22 cellular contexts compared by ENCODE assay signal in genomic region chr11:36427876-36428275, GRCh38.
"Had no signal": no experiment of that assay in that cellular context is flagged by ENCODE, and none has a peak within 500 bp of the region (broad histone marks: within the 10 kb centered on the region; RNA-seq: fewer than 3 reads in every experiment).

No MANE protein-coding gene starts in this region.

- H3K4me1 ChIP-seq: ascending aorta, gastrocnemius medialis, prostate gland had no signal

- H3K4me3 ChIP-seq: adrenal gland, ascending aorta, coronary artery, esophagus muscularis mucosa, gastrocnemius medialis, lower lobe of right lung, ovary, prostate gland, transverse colon, vagina had no signal

- DNase-seq: activated B cell treated with CpG ODN at 0.5 μM for 24 hours; activated CD4-positive, alpha-beta T cell treated with anti-CD3 and anti-CD28 coated beads for 4 hours; activated CD4-positive, alpha-beta T cell treated with anti-CD3 and anti-CD28 coated beads, Interleukin-2, amount 50 U/mL, for 48 hours; activated CD8-positive, alpha-beta memory T cell treated with anti-CD3 and anti-CD28 coated beads, Interleukin-2, amount 50 U/mL, for 48 hours; activated naive CD4-positive, alpha-beta T cell; activated T-cell treated with anti-CD3 and anti-CD28 coated beads, Interleukin-2, amount 50 U/mL, for 4 hours; cerebellar nuclear complex; gastrocnemius medialis; kidney; lower lobe of right lung; naive thymus-derived CD4-positive, alpha-beta T cell; stimulated activated CD4-positive, alpha-beta T cell treated with anti-CD3 and anti-CD28 coated beads, Interleukin-12 subunit alpha, Interleukin-12 subunit beta, amount 100 ng/mL, for 4 hours; stimulated activated naive CD8-positive, alpha-beta T cell treated with anti-CD3 and anti-CD28 coated beads, Interleukin-15, amount 100 ng/mL, for 72 hours; T-helper 9 cell; transverse colon had no signal

- H3K9me3 ChIP-seq: adrenal gland, ascending aorta, esophagus muscularis mucosa, gastrocnemius medialis, lower lobe of right lung, ovary, prostate gland, transverse colon, vagina had no signal

- H3K36me3 ChIP-seq: adrenal gland, ascending aorta, esophagus muscularis mucosa, gastrocnemius medialis, lower lobe of right lung, ovary, prostate gland had no signal

- H3K27me3 ChIP-seq: adrenal gland, ascending aorta, gastrocnemius medialis, ovary, transverse colon, vagina had no signal

- H3K27ac ChIP-seq: adrenal gland, ascending aorta, esophagus muscularis mucosa, gastrocnemius medialis, lower lobe of right lung, ovary, prostate gland, transverse colon, vagina had no signal

- FAIRE-seq: kidney had no signal

- ATAC-seq: activated T-cell treated with anti-CD3 and anti-CD28 coated beads, Interleukin-2, amount 50 U/mL, for 4 hours; gastrocnemius medialis; naive thymus-derived CD4-positive, alpha-beta T cell; stimulated activated naive CD8-positive, alpha-beta T cell treated with anti-CD3 and anti-CD28 coated beads, Interleukin-15, amount 100 ng/mL, for 72 hours had no signal
